Comparison of ENCODE assay signal across 25 cellular contexts in genomic region chr6:160147146-160147536, GRCh38. TPM values are rescaled to one million over a fixed set of nuclear protein-coding genes. Genes with fewer than 3 reads are reported as not detected.
"Had no signal": no experiment of that assay in that cellular context is flagged by ENCODE, and none has a peak within 500 bp of the region (broad histone marks: within the 10 kb centered on the region; RNA-seq: fewer than 3 reads in every experiment).

No MANE protein-coding gene starts in this region.

- H3K4me3 Mint-ChIP-seq: activated CD4-positive, alpha-beta T cell treated with anti-CD3 and anti-CD28 coated beads, Interleukin-2, amount 10 ng/mL, durations not matched to agents 7 days and 5 days; activated CD8-positive, alpha-beta T cell treated with anti-CD3 and anti-CD28 coated beads for 36 hours; activated naive CD4-positive, alpha-beta T cell treated with anti-CD3 and anti-CD28 coated beads, Interleukin-2, amount 50 U/mL, for 24 hours; activated T-helper 1 cell treated with anti-CD3 and anti-CD28 coated beads, Interleukin-12 subunit alpha, Interleukin-12 subunit beta, Interleukin-2, Interleukin-4 antibody, amounts not matched to agents 30 ng/mL and 10 ng/mL and 1 ng/mL, durations not matched to agents 14 hours and 24 hours and 36 hours; central memory CD8-positive, alpha-beta T cell; effector memory CD8-positive, alpha-beta T cell; naive B cell; stimulated activated naive CD8-positive, alpha-beta T cell treated with anti-CD3 and anti-CD28 coated beads, Interleukin-15, amount 100 ng/mL, for 72 hours; T-cell; T-helper 2 cell treated with Interferon-gamma antibody and Interleukin-4, amounts not matched to agents 5 μg/mL and 100 μg/mL, for 36 hours; type B pancreatic cell had no signal

- H3K4me3 ChIP-seq: dorsolateral prefrontal cortex, heart right ventricle, lower lobe of right lung, mucosa of descending colon, suprapubic skin had no signal

- H3K36me3 ChIP-seq: heart right ventricle, lower lobe of right lung, suprapubic skin, WERI-Rb-1 had no signal

- H3K27me3 ChIP-seq: dorsolateral prefrontal cortex, suprapubic skin had no signal

- H3K9me3 Mint-ChIP-seq: activated CD4-positive, alpha-beta T cell treated with anti-CD3 and anti-CD28 coated beads, Interleukin-2, amount 10 ng/mL, durations not matched to agents 7 days and 5 days; activated naive CD4-positive, alpha-beta T cell treated with anti-CD3 and anti-CD28 coated beads, Interleukin-2, amount 50 U/mL, for 24 hours; activated T-helper 1 cell treated with anti-CD3 and anti-CD28 coated beads, Interleukin-12 subunit alpha, Interleukin-12 subunit beta, Interleukin-2, Interleukin-4 antibody, amounts not matched to agents 30 ng/mL and 10 ng/mL and 1 ng/mL, durations not matched to agents 14 hours and 24 hours and 36 hours; central memory CD8-positive, alpha-beta T cell; effector memory CD8-positive, alpha-beta T cell; T-helper 2 cell treated with Interferon-gamma antibody and Interleukin-4, amounts not matched to agents 5 μg/mL and 100 μg/mL, for 36 hours; type B pancreatic cell had no signal

- H3K9me3 ChIP-seq: lower lobe of right lung, mucosa of descending colon, suprapubic skin had no signal

- H3K27me3 Mint-ChIP-seq: activated CD8-positive, alpha-beta T cell treated with anti-CD3 and anti-CD28 coated beads for 36 hours; activated naive CD4-positive, alpha-beta T cell treated with anti-CD3 and anti-CD28 coated beads, Interleukin-2, amount 50 U/mL, for 24 hours; central memory CD8-positive, alpha-beta T cell; effector memory CD8-positive, alpha-beta T cell; stimulated activated naive CD8-positive, alpha-beta T cell treated with anti-CD3 and anti-CD28 coated beads, Interleukin-15, amount 100 ng/mL, for 72 hours; type B pancreatic cell had no signal

- DNase-seq: activated CD4-positive, alpha-beta T cell treated with anti-CD3 and anti-CD28 coated beads, Interleukin-2, amount 10 ng/mL, durations not matched to agents 7 days and 5 days; activated CD4-positive, CD25-positive, alpha-beta regulatory T cell treated with anti-CD3 and anti-CD28 coated beads, Interleukin-2, amount 50 U/mL, for 72 hours; activated CD8-positive, alpha-beta T cell treated with anti-CD3 and anti-CD28 coated beads for 36 hours; activated gamma-delta T cell; dorsolateral prefrontal cortex; effector memory CD8-positive, alpha-beta T cell; heart right ventricle; islet precursor cell; left colon; lower lobe of right lung; mesendoderm; mucosa of descending colon; naive B cell; nucleus accumbens; stimulated activated CD4-positive, alpha-beta T cell treated with anti-CD3 and anti-CD28 coated beads, Interleukin-12 subunit alpha, Interleukin-12 subunit beta, amount 100 ng/mL, for 4 hours; stimulated activated naive CD8-positive, alpha-beta T cell treated with anti-CD3 and anti-CD28 coated beads, Interleukin-15, amount 100 ng/mL, for 72 hours; T-cell; WERI-Rb-1 had no signal

- H3K4me1 Mint-ChIP-seq: activated CD4-positive, alpha-beta T cell treated with anti-CD3 and anti-CD28 coated beads, Interleukin-2, amount 10 ng/mL, durations not matched to agents 7 days and 5 days; activated naive CD4-positive, alpha-beta T cell treated with anti-CD3 and anti-CD28 coated beads, Interleukin-2, amount 50 U/mL, for 24 hours; central memory CD8-positive, alpha-beta T cell; naive B cell; stimulated activated naive CD8-positive, alpha-beta T cell treated with anti-CD3 and anti-CD28 coated beads, Interleukin-15, amount 100 ng/mL, for 72 hours; T-cell had no signal

- H3K27ac ChIP-seq: dorsolateral prefrontal cortex, heart right ventricle, lower lobe of right lung, suprapubic skin, WERI-Rb-1 had no signal

- H3K4me1 ChIP-seq: lower lobe of right lung, suprapubic skin had no signal

- H3K27ac Mint-ChIP-seq: activated CD4-positive, alpha-beta T cell treated with anti-CD3 and anti-CD28 coated beads, Interleukin-2, amount 10 ng/mL, durations not matched to agents 7 days and 5 days; activated CD8-positive, alpha-beta T cell treated with anti-CD3 and anti-CD28 coated beads for 36 hours; activated naive CD4-positive, alpha-beta T cell treated with anti-CD3 and anti-CD28 coated beads, Interleukin-2, amount 50 U/mL, for 24 hours; activated T-helper 1 cell treated with anti-CD3 and anti-CD28 coated beads, Interleukin-12 subunit alpha, Interleukin-12 subunit beta, Interleukin-2, Interleukin-4 antibody, amounts not matched to agents 30 ng/mL and 10 ng/mL and 1 ng/mL, durations not matched to agents 14 hours and 24 hours and 36 hours; effector memory CD8-positive, alpha-beta T cell; stimulated activated naive CD8-positive, alpha-beta T cell treated with anti-CD3 and anti-CD28 coated beads, Interleukin-15, amount 100 ng/mL, for 72 hours; T-cell; T-helper 2 cell treated with Interferon-gamma antibody and Interleukin-4, amounts not matched to agents 5 μg/mL and 100 μg/mL, for 36 hours; type B pancreatic cell had no signal

RNA-seq across cellular contexts. Expression of gene SLC22A1, which starts 25.5 kb away (rescaled TPM):
- total RNA-seq: endothelial cell of umbilical vein had no signal
